ENCODE assay signal across 15 cellular contexts in genomic region chr3:37092484-37092883, GRCh38.
A peak's percentile ranks its signal among the peaks of the same experiment; 100 is the strongest.
DNase-seq lines count a peak whose midpoint lies in the region; ATAC-seq and TF ChIP-seq lines count a peak whose summit lies in the region.
"Had no signal": no experiment of that assay in that cellular context is flagged by ENCODE, and none has a peak within 500 bp of the region (broad histone marks: within the 10 kb centered on the region; RNA-seq: fewer than 3 reads in every experiment).

No MANE protein-coding gene starts in this region.

- H3K27ac ChIP-seq in heart right ventricle = peak overlapping the region in 3 of 10 donors; percentile 2 to 28 (median 22)
- no peak overlapping the region for H3K27ac ChIP-seq in PC-3 (ENCODE audit: low read length)
- H3K27ac ChIP-seq: BLaER1 treated with 17β-estradiol and CSF1 and Interleukin-3, amounts not matched to agents 10 nM and 100 nM had no signal

- H3K4me3 Mint-ChIP-seq in HFFc6 (no peak overlapping the region), progenitor cell of endocrine pancreas (ENCODE audit: low read depth) (no peak overlapping the region), endothelial cell (ENCODE audit: unreplicated experiment) (no peak overlapping the region)
- H3K4me3 Mint-ChIP-seq: CD4-positive, alpha-beta T cell had no signal

- H3K27me3 ChIP-seq in heart right ventricle (no peaks in the 10 kb centered on the region), PC-3 (ENCODE audit: low read length) (no peaks in the 10 kb centered on the region)
- H3K27me3 ChIP-seq: BLaER1 treated with 17β-estradiol and CSF1 and Interleukin-3, amounts not matched to agents 10 nM and 100 nM had no signal

- WGBS in heart right ventricle, 2 donors = 96 to 100% methylated on average over 3 of the region's 3 CpGs

- H3K79me2 ChIP-seq in PC-3 (ENCODE audit: low read length) = no peaks in the 10 kb centered on the region

- no peaks in the 10 kb centered on the region; the same call in 1 of the 2 replicates for H3K27me3 Mint-ChIP-seq in HFFc6 (ENCODE audit: insufficient read depth)
- no peaks in the 10 kb centered on the region for H3K27me3 Mint-ChIP-seq in progenitor cell of endocrine pancreas
- H3K27me3 Mint-ChIP-seq in endothelial cell (ENCODE audit: unreplicated experiment) = peaks cover 2% of the 10 kb centered on the region
- H3K27me3 Mint-ChIP-seq: CD4-positive, alpha-beta T cell had no signal

- H3K9me2 ChIP-seq in PC-3 (replicated peaks; ENCODE audit: low read length) = no peaks in the 10 kb centered on the region

- CTCF ChIA-PET in PC-3 (lab: Charles Lee) = no interaction called here

- H3K4me3 ChIP-seq in heart right ventricle (no peak overlapping the region), PC-3 (ENCODE audit: low read length) (no peak overlapping the region), mucosa of descending colon (no peak overlapping the region)
- H3K4me3 ChIP-seq: BLaER1 treated with 17β-estradiol and CSF1 and Interleukin-3, amounts not matched to agents 10 nM and 100 nM; GM12878 had no signal

- H4K20me1 ChIP-seq in PC-3 (ENCODE audit: low read length) = no peaks in the 10 kb centered on the region

- H3K9ac ChIP-seq in PC-3 (ENCODE audit: low read length) = no peak overlapping the region
- H3K9ac ChIP-seq: BLaER1 treated with 17β-estradiol and CSF1 and Interleukin-3, amounts not matched to agents 10 nM and 100 nM had no signal

- H3K4me1 ChIP-seq in heart right ventricle = peaks cover 0 to 31% (median 17%) of the 10 kb centered on the region in 9 donors
- no peaks in the 10 kb centered on the region for H3K4me1 ChIP-seq in PC-3 (ENCODE audit: insufficient read depth, low read length)
- H3K4me1 ChIP-seq in mucosa of descending colon (ENCODE audit: low read depth) = no peaks in the 10 kb centered on the region
- H3K4me1 ChIP-seq: BLaER1 treated with 17β-estradiol and CSF1 and Interleukin-3, amounts not matched to agents 10 nM and 100 nM had no signal

- intact Hi-C loops in Right ventricle myocardium inferior (cut with DNase I) (no loop called here), cardiac septum (cut with DNase I) (no loop called here), heart right ventricle (cut with DNase I) (loop anchor here in 1 of 10 donors (10.0 kb wide), 1 partner anchor 122 kb away; no protein-coding TSS in a partner anchor), PC-3 (cut with micrococcal nuclease) (no loop called here), mucosa of descending colon (cut with DNase I, micrococcal nuclease) (no loop called here)

- ATAC-seq in Right ventricle myocardium inferior (peak; percentile 34), heart right ventricle (peak in 5 of 8 donors; percentile 20 to 61 (median 45)), PC-3 (no peak), mucosa of descending colon (no peak)
- ATAC-seq: GM12878, HCT116 had no signal

- POLR2A ChIA-PET in PC-3 (lab: Charles Lee; ENCODE audit: unreplicated experiment) = no interaction called here

- no TSS peak for BruUV-seq in PC-3 (replicated peaks; lab: Mats Ljungman, UMichigan)

- peak overlapping the region; percentile 25 for H3K27ac Mint-ChIP-seq in HFFc6
- H3K27ac Mint-ChIP-seq in progenitor cell of endocrine pancreas = peak overlapping the region; percentile 45
- H3K27ac Mint-ChIP-seq in endothelial cell (ENCODE audit: unreplicated experiment) = no peak overlapping the region
- H3K27ac Mint-ChIP-seq: CD4-positive, alpha-beta T cell had no signal

- H3K4me2 ChIP-seq in PC-3 (ENCODE audit: low read length) = no peak overlapping the region
- H3K4me2 ChIP-seq: BLaER1 treated with 17β-estradiol and CSF1 and Interleukin-3, amounts not matched to agents 10 nM and 100 nM had no signal

- no peaks in the 10 kb centered on the region for H3F3A ChIP-seq in PC-3 (ENCODE audit: low read length, unreplicated experiment)

- H3K36me3 Mint-ChIP-seq in HFFc6 (ENCODE audit: low read depth) (peaks cover 53% of the 10 kb centered on the region), progenitor cell of endocrine pancreas (ENCODE audit: insufficient read depth) (peaks cover 17% of the 10 kb centered on the region), endothelial cell (ENCODE audit: low read depth, unreplicated experiment) (peaks cover 4% of the 10 kb centered on the region)

- H3K9me3 ChIP-seq in heart right ventricle = no peaks in the 10 kb centered on the region
- no peaks in the 10 kb centered on the region for H3K9me3 ChIP-seq in PC-3 (ENCODE audit: low read length)
- no peaks in the 10 kb centered on the region for H3K9me3 ChIP-seq in mucosa of descending colon
- H3K9me3 ChIP-seq: BLaER1 treated with 17β-estradiol and CSF1 and Interleukin-3, amounts not matched to agents 10 nM and 100 nM had no signal

- TF ChIP-seq CTCF in HFFc6 (IDR thresholded peaks at IDR 0.05) (no peak), heart right ventricle (IDR thresholded peaks at IDR 0.05) (no peak), progenitor cell of endocrine pancreas (IDR thresholded peaks at IDR 0.05; ENCODE audit: unreplicated experiment) (no peak), PC-3 (conservative IDR thresholded peaks at IDR 0.05; ENCODE audit: low read depth, low read length) (no peak), endothelial cell (IDR thresholded peaks at IDR 0.05; ENCODE audit: unreplicated experiment) (no peak), mucosa of descending colon (IDR thresholded peaks at IDR 0.05) (no peak)

- H3K9me3 Mint-ChIP-seq in HFFc6 (no peaks in the 10 kb centered on the region), progenitor cell of endocrine pancreas (ENCODE audit: low read depth) (no peaks in the 10 kb centered on the region), endothelial cell (ENCODE audit: unreplicated experiment) (no peaks in the 10 kb centered on the region)
- H3K9me3 Mint-ChIP-seq: CD4-positive, alpha-beta T cell had no signal

- DNase-seq in Right ventricle myocardium inferior (ENCODE audit: missing footprints) = no peak
- no peak for DNase-seq in cardiac septum (ENCODE audit: low spot score)
- DNase-seq in HFFc6 = no peak
- DNase-seq in heart right ventricle = no peak
- DNase-seq in progenitor cell of endocrine pancreas (ENCODE audit: low spot score, unreplicated experiment) = no peak
- DNase-seq in PC-3 = no peak
- DNase-seq in endothelial cell (ENCODE audit: low spot score) = no peak
- no peak for DNase-seq in mucosa of descending colon
- DNase-seq: ACHN; Calu3; CD4-positive, alpha-beta T cell; DMS79 had no signal

- peaks cover 50% of the 10 kb centered on the region for H3K4me1 Mint-ChIP-seq in HFFc6 (ENCODE audit: low read depth)
- H3K4me1 Mint-ChIP-seq in progenitor cell of endocrine pancreas (ENCODE audit: low read depth) = peaks cover 8% of the 10 kb centered on the region
- H3K4me1 Mint-ChIP-seq in endothelial cell (ENCODE audit: unreplicated experiment) = peaks cover 18% of the 10 kb centered on the region

- no peak overlapping the region for H2AFZ ChIP-seq in PC-3 (ENCODE audit: low read length)

- peaks cover 0 to 82% (median 13%) of the 10 kb centered on the region in 9 donors for H3K36me3 ChIP-seq in heart right ventricle
- peaks cover 12% of the 10 kb centered on the region; the same call in 1 of the 2 replicates for H3K36me3 ChIP-seq in PC-3 (ENCODE audit: low read depth, low read length)
- no peaks in the 10 kb centered on the region for H3K36me3 ChIP-seq in mucosa of descending colon (ENCODE audit: low read depth)

Comparison
In these comparisons a context has a peak if more than half of its experiments do, and no peak if none do; other contexts are left out.
1. ATAC-seq: peak in Right ventricle myocardium inferior (single experiment) and heart right ventricle (5 of 8); none in PC-3 (single experiment) and mucosa of descending colon (single experiment).